ENCODE assay signal across 23 cellular contexts in genomic region chr7:5041047-5041446, GRCh38. TPM values are rescaled to one million over a fixed set of nuclear protein-coding genes. Genes with fewer than 3 reads are reported as not detected.
A peak's percentile ranks its signal among the peaks of the same experiment; 100 is the strongest.
DNase-seq lines count a peak whose midpoint lies in the region; ATAC-seq, FAIRE-seq and TF ChIP-seq lines count a peak whose summit lies in the region.
"Had no signal": no experiment of that assay in that cellular context is flagged by ENCODE, and none has a peak within 500 bp of the region (broad histone marks: within the 10 kb centered on the region; RNA-seq: fewer than 3 reads in every experiment).

No MANE protein-coding gene starts in this region.

- no peaks in the 10 kb centered on the region for H3K9me2 ChIP-seq in MM.1S (replicated peaks; ENCODE audit: insufficient read depth, low read length)

- FAIRE-seq in GM12891 (lab: Jason Lieb, UNC): peak; percentile 41
- FAIRE-seq: A549, D721Med, G401.6, H1, K562 had no signal

- TF ChIP-seq POLR2A in GM12891 (IDR thresholded peaks at IDR 0.05; ENCODE audit: low read depth, low read length): no peak

- H3K79me2 ChIP-seq in MM.1S (ENCODE audit: low read length): peaks cover 2% of the 10 kb centered on the region

- H3K9ac ChIP-seq in MM.1S (ENCODE audit: low read length): no peak overlapping the region
- H3K9ac ChIP-seq: BLaER1 treated with 17β-estradiol and CSF1 and Interleukin-3, amounts not matched to agents 10 nM and 100 nM had no signal

- no peak for TF ChIP-seq CTCF in MM.1S (IDR thresholded peaks at IDR 0.05; ENCODE audit: low read length)

- no peaks in the 10 kb centered on the region for H3K9me3 ChIP-seq in MM.1S (replicated peaks; ENCODE audit: insufficient read depth, low read length)

- DNase-seq in activated naive CD4-positive, alpha-beta T cell treated with anti-CD3 and anti-CD28 coated beads for 36 hours: peak; percentile 11
- no peak for DNase-seq in activated naive CD4-positive, alpha-beta T cell treated with anti-CD3 and anti-CD28 coated beads, Interleukin-2, amount 50 U/mL, for 16 hours
- DNase-seq in GM12891 (ENCODE audit: insufficient read length, low spot score): no peak
- peak; percentile 30 for DNase-seq in MM.1S
- DNase-seq in central memory CD4-positive, alpha-beta T cell: peak; percentile 2
- DNase-seq in HuH-7.5 (ENCODE audit: low spot score): no peak
- DNase-seq: AML-193; CD4-positive, alpha-beta T cell; NCI-H1105 treated with DMSO at 0.1 percent for 48 hours; NCI-H2029; NCI-H446 treated with DMSO at 0.1 percent for 48 hours; NCI-H69; SHP77 had no signal

- no peak overlapping the region for H3K4me2 ChIP-seq in MM.1S (ENCODE audit: low read depth, low read length)
- H3K4me2 ChIP-seq: A549; BLaER1 treated with 17β-estradiol and CSF1 and Interleukin-3, amounts not matched to agents 10 nM and 100 nM had no signal

- peak overlapping the region; percentile 4; the same call in 1 of the 2 replicates for H3K27ac ChIP-seq in MM.1S (ENCODE audit: low read length)
- H3K27ac ChIP-seq: A549; BLaER1 treated with 17β-estradiol and CSF1 and Interleukin-3, amounts not matched to agents 10 nM and 100 nM; RWPE1 had no signal

- no peaks in the 10 kb centered on the region for H4K20me1 ChIP-seq in MM.1S (ENCODE audit: insufficient read depth, low read length)
- H4K20me1 ChIP-seq: BLaER1 treated with 17β-estradiol and CSF1 and Interleukin-3, amounts not matched to agents 10 nM and 100 nM had no signal

- H3K4me1 Mint-ChIP-seq in activated naive CD4-positive, alpha-beta T cell treated with anti-CD3 and anti-CD28 coated beads for 36 hours (ENCODE audit: low read depth): peaks cover 12% of the 10 kb centered on the region

- H3K9me3 Mint-ChIP-seq in activated naive CD4-positive, alpha-beta T cell treated with anti-CD3 and anti-CD28 coated beads for 36 hours: no peaks in the 10 kb centered on the region
- H3K9me3 Mint-ChIP-seq: CD4-positive, alpha-beta T cell had no signal

- no peak overlapping the region for H2AFZ ChIP-seq in MM.1S (ENCODE audit: low read length)

- CTCF ChIA-PET in activated naive CD4-positive, alpha-beta T cell treated with anti-CD3 and anti-CD28 coated beads for 36 hours (lab: Charles Lee): no interaction called here

- no peaks in the 10 kb centered on the region for H3K27me3 Mint-ChIP-seq in activated naive CD4-positive, alpha-beta T cell treated with anti-CD3 and anti-CD28 coated beads for 36 hours (ENCODE audit: low read depth)
- H3K27me3 Mint-ChIP-seq: CD4-positive, alpha-beta T cell had no signal

- no peak overlapping the region for H3K4me3 Mint-ChIP-seq in activated naive CD4-positive, alpha-beta T cell treated with anti-CD3 and anti-CD28 coated beads for 36 hours

- intact Hi-C loops in activated naive CD4-positive, alpha-beta T cell treated with anti-CD3 and anti-CD28 coated beads for 36 hours (cut with micrococcal nuclease): no loop called here

- no peaks in the 10 kb centered on the region for H3F3A ChIP-seq in MM.1S (ENCODE audit: insufficient read depth, low read length)

- no peaks in the 10 kb centered on the region for H3K36me3 ChIP-seq in MM.1S (replicated peaks; ENCODE audit: insufficient read depth, low read length)
- H3K36me3 ChIP-seq: BLaER1 treated with 17β-estradiol and CSF1 and Interleukin-3, amounts not matched to agents 10 nM and 100 nM had no signal

- ATAC-seq in HG03460 (IDR thresholded peaks at IDR 0.05; ENCODE audit: unreplicated experiment): no peak
- ATAC-seq: A549, HCT116, K562, Panc1 had no signal

- no peak overlapping the region for H3K4me3 ChIP-seq in MM.1S (ENCODE audit: low read length)
- H3K4me3 ChIP-seq: A549; BLaER1 treated with 17β-estradiol and CSF1 and Interleukin-3, amounts not matched to agents 10 nM and 100 nM; K562 had no signal

- no peaks in the 10 kb centered on the region for H3K27me3 ChIP-seq in MM.1S (replicated peaks; ENCODE audit: insufficient read depth, low read length)
- H3K27me3 ChIP-seq: BLaER1 treated with 17β-estradiol and CSF1 and Interleukin-3, amounts not matched to agents 10 nM and 100 nM had no signal

- no peak overlapping the region for H3K27ac Mint-ChIP-seq in activated naive CD4-positive, alpha-beta T cell treated with anti-CD3 and anti-CD28 coated beads for 36 hours
- H3K27ac Mint-ChIP-seq: CD4-positive, alpha-beta T cell had no signal

- peaks cover 1% of the 10 kb centered on the region for H3K36me3 Mint-ChIP-seq in activated naive CD4-positive, alpha-beta T cell treated with anti-CD3 and anti-CD28 coated beads for 36 hours (ENCODE audit: low read depth)

- H3K4me1 ChIP-seq in MM.1S (ENCODE audit: low read length): peaks cover 4% of the 10 kb centered on the region; the same call in 1 of the 2 replicates
- H3K4me1 ChIP-seq: A549 had no signal

TF ChIP-seq in GM12891, 5 proteins besides CTCF, POLR2A, EP300 and RAD21:
- no peak for TF ChIP-seq POLR2AphosphoS5 (IDR thresholded peaks at IDR 0.05; ENCODE audit: low read depth, low read length)
- no peak for TF ChIP-seq SPI1 (IDR thresholded peaks at IDR 0.05; ENCODE audit: low read depth, low read length)
- no peak for TF ChIP-seq POU2F2 (IDR thresholded peaks at IDR 0.05; ENCODE audit: low read depth, low read length)
- no peak for TF ChIP-seq TAF1 (IDR thresholded peaks at IDR 0.05; ENCODE audit: low read depth, low read length)
- no peak for TF ChIP-seq PAX5 (IDR thresholded peaks at IDR 0.05; ENCODE audit: insufficient read depth, low read length, severe bottlenecking)

RNA-seq across cellular contexts. Expression of gene RBAK, which starts 4.6 kb away (rescaled TPM):
- 1 to 10 TPM; 5.6 to 6.5 TPM for total RNA-seq in activated naive CD4-positive, alpha-beta T cell treated with anti-CD3 and anti-CD28 coated beads for 36 hours
- polyA plus RNA-seq in GM12891 (2012; ENCODE audit: low read depth, missing spikeins): 4.8 TPM

Comparison
In these comparisons a context has a peak if more than half of its experiments do, and no peak if none do; other contexts are left out.
1. DNase-seq: peak in activated naive CD4-positive, alpha-beta T cell treated with anti-CD3 and anti-CD28 coated beads for 36 hours (single experiment), MM.1S (single experiment) and central memory CD4-positive, alpha-beta T cell (single experiment); none in activated naive CD4-positive, alpha-beta T cell treated with anti-CD3 and anti-CD28 coated beads, Interleukin-2, amount 50 U/mL, for 16 hours (single experiment), GM12891 (single experiment) and HuH-7.5 (single experiment).